ENCODE assay signal across 1 cellular context in genomic region chr3:186277268-186277909, GRCh38.
TF ChIP-seq lines count a peak whose summit lies in the region.

No MANE protein-coding gene starts in this region.

TF ChIP-seq in K562, 482 proteins besides CTCF, POLR2A, EP300 and RAD21 (continued from another document):
- TF ChIP-seq FOXK2 (conservative IDR thresholded peaks at IDR 0.05 in 1 of 2, IDR thresholded peaks at IDR 0.05 in 1 of 2; ENCODE audit: low read depth in 2 of 2): no peak
